In the genomic region with DNA sequence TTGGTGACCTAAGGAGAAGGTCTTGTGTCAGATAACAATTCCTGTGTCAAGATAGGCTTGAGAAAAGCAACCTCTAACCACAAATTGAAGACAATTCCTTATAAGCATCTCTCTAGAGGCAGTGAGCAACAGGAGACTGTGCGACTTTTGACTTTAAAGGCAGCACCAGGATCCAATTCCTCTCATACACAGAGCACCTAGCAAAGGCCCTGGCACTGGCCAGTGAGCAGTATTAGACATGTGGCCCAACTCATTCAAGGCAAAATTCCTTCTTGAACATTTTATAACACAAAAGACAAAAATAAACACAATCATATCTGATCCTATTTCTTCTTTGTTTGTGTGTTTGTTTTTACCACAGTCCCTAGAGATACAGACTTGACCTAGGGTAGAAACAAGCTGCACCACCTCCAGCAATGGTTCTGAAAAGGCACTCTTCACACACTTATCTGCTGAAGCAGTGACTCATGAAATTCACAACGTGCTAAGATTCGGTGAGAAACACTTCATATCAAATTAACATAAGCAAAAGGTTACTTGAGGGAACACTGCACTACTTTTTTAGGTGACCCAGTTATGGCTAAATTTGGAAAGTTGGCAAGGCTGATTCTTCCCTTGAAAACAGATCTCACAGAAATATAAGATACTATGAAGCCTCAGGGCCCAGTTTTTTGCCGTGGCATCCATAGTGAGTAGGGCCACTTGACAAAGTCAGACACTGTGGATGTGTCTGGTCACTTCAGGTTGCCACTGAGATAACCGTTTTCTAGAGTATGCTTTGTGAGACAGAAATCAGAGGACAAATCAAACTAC, we compare ENCODE assay signal across 16 cellular contexts.
DNase-seq lines count a peak whose midpoint lies in the region; ATAC-seq and TF ChIP-seq lines count a peak whose summit lies in the region.
"Had no signal": no experiment of that assay in that cellular context is flagged by ENCODE, and none has a peak within 500 bp of the region (broad histone marks: within the 10 kb centered on the region; RNA-seq: fewer than 3 reads in every experiment).

No MANE protein-coding gene starts in this region.

- H3K27me3 ChIP-seq in heart right ventricle (no peaks in the 10 kb centered on the region), upper lobe of right lung (no peaks in the 10 kb centered on the region), smooth muscle cell (ENCODE audit: low read depth) (no peaks in the 10 kb centered on the region)

- DNase-seq in Right ventricle myocardium inferior (ENCODE audit: missing footprints), result no peak
- no peak for DNase-seq in cardiac septum (ENCODE audit: low spot score)
- peak in 1 of 2 donors; percentile 6 for DNase-seq in heart right ventricle
- DNase-seq in myocyte (ENCODE audit: low read depth), result peak; percentile 0
- DNase-seq in upper lobe of right lung, result no peak
- no peak for DNase-seq in smooth muscle cell (lab: John Stamatoyannopoulos, UW; ENCODE audit: unreplicated experiment)
- DNase-seq in amygdala (lab: John Stamatoyannopoulos, UW), result no peak
- DNase-seq: COR-L47, DMS79, GM23248, MV-4-11, NCI-H1436 treated with DMSO at 0.1 percent for 48 hours, NCI-H2107, NCI-H82 had no signal

- H4K20me1 ChIP-seq in smooth muscle cell (ENCODE audit: low read depth), result no peaks in the 10 kb centered on the region

- H3F3A ChIP-seq in smooth muscle cell (ENCODE audit: low read depth), result no peaks in the 10 kb centered on the region

- H3K9me3 ChIP-seq in heart right ventricle (no peaks in the 10 kb centered on the region), upper lobe of right lung (no peaks in the 10 kb centered on the region), smooth muscle cell (replicated peaks; ENCODE audit: low read depth) (no peaks in the 10 kb centered on the region)

- H3K4me3 ChIP-seq in heart right ventricle, result no peak overlapping the region
- no peak overlapping the region for H3K4me3 ChIP-seq in upper lobe of right lung
- H3K4me3 ChIP-seq in smooth muscle cell, result no peak overlapping the region
- H3K4me3 ChIP-seq: GM23248 had no signal

- H3K9ac ChIP-seq in smooth muscle cell (ENCODE audit: low read depth), result no peak overlapping the region
- H3K9ac ChIP-seq: GM23248 had no signal

- H3K27ac ChIP-seq in heart right ventricle (peak overlapping the region in 6 of 10 donors; percentile 11 to 68 (median 32)), upper lobe of right lung (no peak overlapping the region), smooth muscle cell (ENCODE audit: low read depth) (no peak overlapping the region)
- H3K27ac ChIP-seq: GM23248, HL-60 had no signal

- TF ChIP-seq CTCF in heart right ventricle (IDR thresholded peaks at IDR 0.05), result no peak
- no peak for TF ChIP-seq CTCF in upper lobe of right lung (IDR thresholded peaks at IDR 0.05)
- TF ChIP-seq CTCF in smooth muscle cell (IDR thresholded peaks at IDR 0.05; ENCODE audit: borderline replicate concordance, insufficient read depth, poor library complexity, severe bottlenecking), result no peak

- no peaks in the 10 kb centered on the region for H3K79me2 ChIP-seq in smooth muscle cell (ENCODE audit: low read depth)

- ATAC-seq in Right ventricle myocardium inferior (peak; percentile 72), heart right ventricle (peak in 6 of 8 donors; percentile 42 to 88 (median 64)), upper lobe of right lung (peak; percentile 85), GM21723 (IDR thresholded peaks at IDR 0.05; ENCODE audit: unreplicated experiment) (no peak)

- H3K4me1 ChIP-seq in heart right ventricle (peaks cover 0 to 16% (median 7%) of the 10 kb centered on the region in 9 donors), upper lobe of right lung (no peaks in the 10 kb centered on the region), smooth muscle cell (ENCODE audit: low read depth) (no peaks in the 10 kb centered on the region)

- intact Hi-C loops in Right ventricle myocardium inferior (cut with DNase I) (no loop called here), cardiac septum (cut with DNase I) (no loop called here), heart right ventricle (cut with DNase I) (no loop called here), upper lobe of right lung (cut with DNase I) (no loop called here)

- H3K4me2 ChIP-seq in smooth muscle cell, result no peak overlapping the region

- H3K36me3 ChIP-seq in heart right ventricle (no peaks in the 10 kb centered on the region), upper lobe of right lung (no peaks in the 10 kb centered on the region), smooth muscle cell (ENCODE audit: low read depth) (no peaks in the 10 kb centered on the region)

- H2AFZ ChIP-seq in smooth muscle cell (ENCODE audit: low read depth), result no peak overlapping the region
- H2AFZ ChIP-seq: GM23248 had no signal

- 43% methylated on average over 5 of the region's 5 CpGs for WGBS in heart right ventricle, 2 donors
- 64% methylated on average over 5 of the region's 5 CpGs for WGBS in smooth muscle cell (ENCODE audit: low lambda C conversion rate)

Comparison
In these comparisons a context has a peak if more than half of its experiments do, and no peak if none do; other contexts are left out.
1. H3K27ac ChIP-seq: peak in heart right ventricle (6 of 10); none in upper lobe of right lung (single experiment) and smooth muscle cell (single experiment).